ENCODE assay signal across 18 cellular contexts in genomic region chr19:37583340-37583739, GRCh38. TPM values are rescaled to one million over a fixed set of nuclear protein-coding genes. Genes with fewer than 3 reads are reported as not detected.
DNase-seq lines count a peak whose midpoint lies in the region; ATAC-seq and TF ChIP-seq lines count a peak whose summit lies in the region.
"Had no signal": no experiment of that assay in that cellular context is flagged by ENCODE, and none has a peak within 500 bp of the region (broad histone marks: within the 10 kb centered on the region; RNA-seq: fewer than 3 reads in every experiment).

No MANE protein-coding gene starts in this region.

- no peaks in the 10 kb centered on the region for H3F3A ChIP-seq in DOHH2 (ENCODE audit: control insufficient read depth, insufficient read depth)
- H3F3A ChIP-seq in Loucy (ENCODE audit: low read depth): no peaks in the 10 kb centered on the region

- 76 to 91% (median 87%) methylated on average over 2 of the region's 2 CpGs for WGBS in spleen, 5 donors

- in situ Hi-C loops in brain microvascular endothelial cell (cut with HindIII; ENCODE audit: low pct_ligation_motif_present, low sequenced_read_pairs): no loop called here

- H3K4me2 ChIP-seq in DOHH2 (ENCODE audit: low read length) (no peak overlapping the region), Loucy (ENCODE audit: low read depth, low read length, poor library complexity, severe bottlenecking) (no peak overlapping the region)
- H3K4me2 ChIP-seq: PC-9 had no signal

- intact Hi-C loops in spleen (cut with DNase I; ENCODE audit: low total_unique reads): no loop called here

- ATAC-seq in GM18868 (IDR thresholded peaks at IDR 0.05; ENCODE audit: unreplicated experiment): no peak
- ATAC-seq: K562 had no signal

- DNase-seq in RKO (ENCODE audit: low spot score): peak; percentile 12
- DNase-seq in iPS-NIHi7 (ENCODE audit: extremely low spot score): peak; percentile 63
- no peak for DNase-seq in spleen
- DNase-seq in NOMO-1 treated with dmso at 0.1 percent for 144 hours (lab: John Stamatoyannopoulos, UW; ENCODE audit: unreplicated experiment): no peak
- no peak for DNase-seq in brain microvascular endothelial cell
- DNase-seq: ACHN, AML-193, Caco-2, DMS153, NCI-H1092 treated with DMSO at 0.1 percent for 48 hours, NCI-H2107, NCI-H226, NCI-H524 treated with DMSO at 0.1 percent for 48 hours, PC-9 had no signal

- no peaks in the 10 kb centered on the region for H3K36me3 ChIP-seq in DOHH2 (ENCODE audit: control insufficient read depth, low read length)
- H3K36me3 ChIP-seq in Loucy (ENCODE audit: insufficient read depth, low read length): peaks cover 14% of the 10 kb centered on the region; the same call in 1 of the 2 replicates
- peaks cover 4 to 99% (median 76%) of the 10 kb centered on the region in 6 donors for H3K36me3 ChIP-seq in spleen
- peaks cover 16% of the 10 kb centered on the region for H3K36me3 ChIP-seq in brain microvascular endothelial cell (replicated peaks)

- TF ChIP-seq POLR2A in spleen (IDR thresholded peaks at IDR 0.05): no peak

- H3K27ac ChIP-seq in DOHH2 (ENCODE audit: low read depth, low read length) (no peak overlapping the region), spleen (no peak overlapping the region), brain microvascular endothelial cell (no peak overlapping the region)
- H3K27ac ChIP-seq: PC-9 had no signal

- H3K79me2 ChIP-seq in DOHH2 (ENCODE audit: control insufficient read depth, low read length): no peaks in the 10 kb centered on the region
- no peaks in the 10 kb centered on the region for H3K79me2 ChIP-seq in Loucy (ENCODE audit: insufficient read depth, low read length)

- H2AFZ ChIP-seq in Loucy (ENCODE audit: low read length): no peak overlapping the region
- H2AFZ ChIP-seq: PC-9 had no signal

- H3K9me3 ChIP-seq in DOHH2 (ENCODE audit: control insufficient read depth, insufficient read depth, low read length) (peaks cover 21% of the 10 kb centered on the region), Loucy (ENCODE audit: insufficient read depth, low read depth, low read length) (0 out of 2 replicates have a peak, but pooled peaks cover 3% of the 10 kb centered on the region), spleen (peaks cover 0 to 35% (median 0%) of the 10 kb centered on the region in 8 donors)

- H4K20me1 ChIP-seq in DOHH2 (ENCODE audit: control insufficient read depth, insufficient read depth, low read depth, low read length) (no peaks in the 10 kb centered on the region), Loucy (ENCODE audit: insufficient read depth, low read length, poor library complexity, severe bottlenecking) (no peaks in the 10 kb centered on the region)

- no peak overlapping the region for H3K9ac ChIP-seq in Loucy (ENCODE audit: low read depth, low read length, poor library complexity, severe bottlenecking)

- H3K27me3 ChIP-seq in DOHH2 (ENCODE audit: control insufficient read depth, low read length): no peaks in the 10 kb centered on the region
- no peaks in the 10 kb centered on the region for H3K27me3 ChIP-seq in Loucy (ENCODE audit: insufficient read depth, low read length, poor library complexity, severe bottlenecking)
- no peaks in the 10 kb centered on the region for H3K27me3 ChIP-seq in spleen (replicated peaks in 1 of 7)
- H3K27me3 ChIP-seq in brain microvascular endothelial cell (replicated peaks): no peaks in the 10 kb centered on the region

- H3K9me2 ChIP-seq in DOHH2 (replicated peaks; ENCODE audit: control insufficient read depth, low read length) (no peaks in the 10 kb centered on the region), Loucy (replicated peaks; ENCODE audit: low read depth, low read length) (no peaks in the 10 kb centered on the region)

- TF ChIP-seq CTCF in DOHH2 (IDR thresholded peaks at IDR 0.05; ENCODE audit: low read depth, low read length, poor library complexity, severe bottlenecking) (peak; percentile 36), Loucy (conservative IDR thresholded peaks at IDR 0.05; ENCODE audit: low read length) (peak; percentile 61), spleen (IDR thresholded peaks at IDR 0.05 in 8 of 11, conservative IDR thresholded peaks at IDR 0.05 in 3 of 11) (no peak), brain microvascular endothelial cell (IDR thresholded peaks at IDR 0.05; ENCODE audit: low read depth, low read length, missing control alignments) (no peak)

- H3K4me3 ChIP-seq in DOHH2 (ENCODE audit: low read length): no peak overlapping the region
- no peak overlapping the region for H3K4me3 ChIP-seq in Loucy (ENCODE audit: low read length, poor library complexity, severe bottlenecking)
- peak overlapping the region in 1 of 8 donors; percentile 30 for H3K4me3 ChIP-seq in spleen
- no peak overlapping the region for H3K4me3 ChIP-seq in brain microvascular endothelial cell (ENCODE audit: low read depth, low read length)
- H3K4me3 ChIP-seq: K562, PC-9 had no signal

- H3K4me1 ChIP-seq in DOHH2 (ENCODE audit: control insufficient read depth, low read length) (no peaks in the 10 kb centered on the region), Loucy (ENCODE audit: insufficient read depth, low read length, poor library complexity, severe bottlenecking) (no peaks in the 10 kb centered on the region), spleen (no peaks in the 10 kb centered on the region)
- H3K4me1 ChIP-seq: Caco-2 had no signal

RNA-seq across cellular contexts. Expression of gene ZNF571, which starts 11.3 kb away (rescaled TPM):
- 1 to 10 TPM; 4.7 to 9.4 (median 6.9) TPM for total RNA-seq in spleen
- polyA plus RNA-seq in spleen: 1 to 10 TPM; 2.2 to 3.0 (median 2.7) TPM

RNA-seq across cellular contexts. Expression of gene ZNF540, which starts 11.3 kb away (rescaled TPM):
- 1 to 10 TPM; 4.7 to 9.8 (median 6.8) TPM for total RNA-seq in spleen
- polyA plus RNA-seq in spleen: 1 to 10 TPM; 3.8 to 4.8 (median 4.0) TPM

Comparison
In these comparisons a context has a peak if more than half of its experiments do, and no peak if none do; other contexts are left out.
1. CTCF ChIP-seq: peak in DOHH2 (single experiment) and Loucy (single experiment); none in spleen (0 of 11) and brain microvascular endothelial cell (single experiment).
2. DNase-seq: peak in RKO (single experiment) and iPS-NIHi7 (single experiment); none in spleen (single experiment), NOMO-1 treated with dmso at 0.1 percent for 144 hours (single experiment) and brain microvascular endothelial cell (single experiment).